ENCODE assay signal across 8 cellular contexts in genomic region chr6:166956444-166957086, GRCh38. TPM values are rescaled to one million over a fixed set of nuclear protein-coding genes. Genes with fewer than 3 reads are reported as not detected.
DNase-seq lines count a peak whose midpoint lies in the region; ATAC-seq, FAIRE-seq and TF ChIP-seq lines count a peak whose summit lies in the region.

RNASET2 (minus strand) TSS chr6:166956550; CDS start chr6:166956182, 368 bp downstream.

- no peaks in the 10 kb centered on the region for H3K4me1 ChIP-seq in prostate gland (replicated peaks)

- intact Hi-C loops in left cardiac atrium (cut with DNase I) = no loop called here
- intact Hi-C loops in prostate gland (cut with DNase I) = no loop called here

- H3K36me3 ChIP-seq in prostate gland = no peaks in the 10 kb centered on the region

- FAIRE-seq in GM12892 (lab: Jason Lieb, UNC) = peak; percentile 99

- H3K27ac Mint-ChIP-seq in T-helper 1 cell treated with Interleukin-12 subunit alpha and Interleukin-12 subunit beta and Interleukin-4 antibody, amounts not matched to agents 30 μg/mL and 1 μg/mL, for 36 hours = peak within 1 kb of the TSS; percentile 90

- peak within 1 kb of the TSS; percentile 88 to 92 for H3K27ac ChIP-seq in prostate gland

- no peaks in the 10 kb centered on the region for H3K27me3 ChIP-seq in prostate gland (replicated peaks; ENCODE audit: insufficient read depth)

- H3K4me3 ChIP-seq in prostate gland = peak within 1 kb of the TSS; percentile 57 to 77

- DNase-seq in GM12892 (ENCODE audit: insufficient read length) = peak; percentile 70
- DNase-seq in NCI-H146 (lab: John Stamatoyannopoulos, UW) = peak; percentile 96
- peak; percentile 93 for DNase-seq in amniotic stem cell (lab: John Stamatoyannopoulos, UW)
- DNase-seq in left cardiac atrium = peak; percentile 97
- peak; percentile 96 for DNase-seq in prostate gland (ENCODE audit: low spot score)
- DNase-seq in ureter (ENCODE audit: low spot score) = peak; percentile 99

- ATAC-seq in HG02798 (IDR thresholded peaks at IDR 0.05; ENCODE audit: poor library complexity, unreplicated experiment) (peak; percentile 74), left cardiac atrium (peak; percentile 99)

- peak within 1 kb of the TSS; percentile 98 for H3K4me3 Mint-ChIP-seq in T-helper 1 cell treated with Interleukin-12 subunit alpha and Interleukin-12 subunit beta and Interleukin-4 antibody, amounts not matched to agents 30 μg/mL and 1 μg/mL, for 36 hours

- H3K9me3 ChIP-seq in prostate gland = no peaks in the 10 kb centered on the region

- H3K4me1 Mint-ChIP-seq in T-helper 1 cell treated with Interleukin-12 subunit alpha and Interleukin-12 subunit beta and Interleukin-4 antibody, amounts not matched to agents 30 μg/mL and 1 μg/mL, for 36 hours (ENCODE audit: low read depth) = peaks cover 68% of the 10 kb centered on the region

- peak; percentile 72; the same call in 1 of the 2 replicates for TF ChIP-seq POLR2A in GM12892 (IDR thresholded peaks at IDR 0.05; ENCODE audit: low read depth, low read length)
- peak; percentile 92 for TF ChIP-seq POLR2A in prostate gland (IDR thresholded peaks at IDR 0.05)

- peak in 1 of 4 experiments; percentile 5 for TF ChIP-seq CTCF in prostate gland (IDR thresholded peaks at IDR 0.05)

- no peaks in the 10 kb centered on the region for H3K27me3 Mint-ChIP-seq in T-helper 1 cell treated with Interleukin-12 subunit alpha and Interleukin-12 subunit beta and Interleukin-4 antibody, amounts not matched to agents 30 μg/mL and 1 μg/mL, for 36 hours (ENCODE audit: low read depth)

- 0% methylated on average over 17 of the region's 71 CpGs for WGBS in prostate gland

- no peaks in the 10 kb centered on the region for H3K9me3 Mint-ChIP-seq in T-helper 1 cell treated with Interleukin-12 subunit alpha and Interleukin-12 subunit beta and Interleukin-4 antibody, amounts not matched to agents 30 μg/mL and 1 μg/mL, for 36 hours

- H3K36me3 Mint-ChIP-seq in T-helper 1 cell treated with Interleukin-12 subunit alpha and Interleukin-12 subunit beta and Interleukin-4 antibody, amounts not matched to agents 30 μg/mL and 1 μg/mL, for 36 hours (ENCODE audit: low read depth) = peaks cover 15% of the 10 kb centered on the region

RNA-seq across cellular contexts. Expression of gene RNASET2, which starts in this region (rescaled TPM):
- 158 TPM for polyA plus RNA-seq in GM12892 (2012; ENCODE audit: missing spikeins)
- total RNA-seq in left cardiac atrium (10 to 100 TPM; 18.3 to 27.9 TPM), prostate gland (100 to 1,000 TPM in 1 of 2 donors, 10 to 100 TPM in 1; 81.3 to 180 TPM), ureter (89.9 TPM)

Comparison
In these comparisons a context has a peak if more than half of its experiments do, and no peak if none do; other contexts are left out.
1. Peak in every context shown above with its lines: DNase-seq, ATAC-seq, H3K4me3 ChIP-seq and H3K27ac ChIP-seq.